In genomic region chr7:100478966-100479660, GRCh38 we compare ENCODE assay signal across 8 cellular contexts. TPM values are rescaled to one million over a fixed set of nuclear protein-coding genes. Genes with fewer than 3 reads are reported as not detected.
DNase-seq lines count a peak whose midpoint lies in the region; ATAC-seq, FAIRE-seq and TF ChIP-seq lines count a peak whose summit lies in the region.

TSS of gene TSC22D4 (minus strand) at chr7:100479214. CDS start at chr7:100478038, 1,176 bp downstream.

- peak within 1 kb of the TSS; percentile 67 for H3K4me2 ChIP-seq in KMS-11

- DNase-seq in DMS 273 (lab: John Stamatoyannopoulos, UW; ENCODE audit: unreplicated experiment): peak; percentile 97
- peak; percentile 92 for DNase-seq in RCC 7860 (ENCODE audit: low spot score)
- peak; percentile 96 to 97 for DNase-seq in activated T-cell treated with anti-CD3 and anti-CD28 coated beads, Interleukin-2, amount 50 U/mL, for 48 hours
- peak; percentile 95 for DNase-seq in stimulated activated CD8-positive, alpha-beta memory T cell treated with anti-CD3 and anti-CD28 coated beads, Interleukin-4, amount 100 ng/mL, for 48 hours

- H3K79me2 ChIP-seq in KMS-11 (ENCODE audit: insufficient read depth, low read depth): peaks cover 25% of the 10 kb centered on the region

- H3K9me3 ChIP-seq in muscle layer of colon (ENCODE audit: low read length): no peaks in the 10 kb centered on the region

- H3K9ac ChIP-seq in KMS-11 (peak within 1 kb of the TSS; percentile 64), muscle layer of colon (ENCODE audit: low read length) (peak within 1 kb of the TSS; percentile 84)

- H3K4me1 ChIP-seq in KMS-11 (ENCODE audit: low read depth, poor library complexity, severe bottlenecking) (peaks cover 38% of the 10 kb centered on the region), muscle layer of colon (ENCODE audit: insufficient read depth, low read length) (peaks cover 46% of the 10 kb centered on the region)

- FAIRE-seq in RCC 7860 (lab: Jason Lieb, UNC): peak; percentile 49

- ATAC-seq in GM21576 (IDR thresholded peaks at IDR 0.05; ENCODE audit: unreplicated experiment) (peak; percentile 58), esophagus mucosa (peak; percentile 84)

- H3K4me3 ChIP-seq in KMS-11 (IDR thresholded peaks at IDR 0.05; ENCODE audit: insufficient read depth, low read depth, low read length): no peak within 1 kb of the TSS
- H3K4me3 ChIP-seq in muscle layer of colon (ENCODE audit: low read depth in 1 of 2, low read length in 2 of 2): peak within 1 kb of the TSS; percentile 82 to 90

- H4K20me1 ChIP-seq in KMS-11 (ENCODE audit: insufficient read depth): no peaks in the 10 kb centered on the region

- H3K27ac ChIP-seq in KMS-11: peak within 1 kb of the TSS; percentile 34
- peak within 1 kb of the TSS; percentile 99 for H3K27ac ChIP-seq in muscle layer of colon (ENCODE audit: low read depth, low read length)

- H2AFZ ChIP-seq in KMS-11 (ENCODE audit: low read depth): peak within 1 kb of the TSS; percentile 38

- H3K27me3 ChIP-seq in KMS-11 (ENCODE audit: insufficient read depth, low read depth): no peaks in the 10 kb centered on the region; the same call in 1 of the 2 replicates
- H3K27me3 ChIP-seq in muscle layer of colon (ENCODE audit: control insufficient read depth in 1 of 2, insufficient read depth in 2 of 2, low read length in 2 of 2): no peaks in the 10 kb centered on the region

- no peak for TF ChIP-seq CTCF in KMS-11 (conservative IDR thresholded peaks at IDR 0.05; ENCODE audit: low read depth, low read length)

- no peaks in the 10 kb centered on the region; the same call in 1 of the 2 replicates for H3K36me3 ChIP-seq in KMS-11 (ENCODE audit: insufficient read depth)
- H3K36me3 ChIP-seq in muscle layer of colon (ENCODE audit: insufficient read depth, low read length): peaks cover 10% of the 10 kb centered on the region

RNA-seq across cellular contexts. Expression of gene TSC22D4, which starts in this region (rescaled TPM):
- total RNA-seq in esophagus mucosa: 31.1 TPM
